Comparison of ENCODE assay signal across 9 cellular contexts in genomic region chr11:12150831-12151382, GRCh38. TPM values are rescaled to one million over a fixed set of nuclear protein-coding genes. Genes with fewer than 3 reads are reported as not detected.
DNase-seq lines count a peak whose midpoint lies in the region; ATAC-seq, FAIRE-seq and TF ChIP-seq lines count a peak whose summit lies in the region.
"Had no signal": no experiment of that assay in that cellular context is flagged by ENCODE, and none has a peak within 500 bp of the region (broad histone marks: within the 10 kb centered on the region; RNA-seq: fewer than 3 reads in every experiment).

No MANE protein-coding gene starts in this region.

- H3K4me1 Mint-ChIP-seq in activated CD4-positive, alpha-beta T cell treated with anti-CD3 and anti-CD28 coated beads, Interleukin-2, amount 10 ng/mL, durations not matched to agents 7 days and 5 days, result peaks cover 65% of the 10 kb centered on the region

- FAIRE-seq in GM12891 (lab: Jason Lieb, UNC), result no peak

- peak overlapping the region; percentile 86 for H3K27ac ChIP-seq in temporal lobe (ENCODE audit: low read depth, low read length)
- H3K27ac ChIP-seq: esophagus squamous epithelium had no signal

- peak overlapping the region; percentile 90 for H3K27ac Mint-ChIP-seq in activated CD4-positive, alpha-beta T cell treated with anti-CD3 and anti-CD28 coated beads, Interleukin-2, amount 10 ng/mL, durations not matched to agents 7 days and 5 days

- no peak for ATAC-seq in SK-N-SH treated with all-trans-retinoic acid at 6 μM for 48 hours

- POLR2A ChIA-PET in activated CD4-positive, alpha-beta T cell treated with anti-CD3 and anti-CD28 coated beads, Interleukin-2, amount 10 ng/mL, durations not matched to agents 7 days and 5 days (lab: Charles Lee), result interaction anchor here (0.7 to 1.4 kb wide), 2 partner anchors 45 to 74 kb away, joined by 5 to 6 read pairs; no protein-coding TSS in a partner anchor

- no peak overlapping the region for H3K4me3 Mint-ChIP-seq in activated CD4-positive, alpha-beta T cell treated with anti-CD3 and anti-CD28 coated beads, Interleukin-2, amount 10 ng/mL, durations not matched to agents 7 days and 5 days

- CTCF ChIA-PET in activated CD4-positive, alpha-beta T cell treated with anti-CD3 and anti-CD28 coated beads, Interleukin-2, amount 10 ng/mL, durations not matched to agents 7 days and 5 days (lab: Charles Lee), result interaction anchor here (0.8 to 2.8 kb wide), 11 partner anchors 9 to 87 kb away, joined by 3 to 25 read pairs (median 4); no protein-coding TSS in a partner anchor

- no peaks in the 10 kb centered on the region for H3K27me3 Mint-ChIP-seq in activated CD4-positive, alpha-beta T cell treated with anti-CD3 and anti-CD28 coated beads, Interleukin-2, amount 10 ng/mL, durations not matched to agents 7 days and 5 days

- DNase-seq in activated CD4-positive, alpha-beta T cell treated with anti-CD3 and anti-CD28 coated beads, Interleukin-2, amount 10 ng/mL, durations not matched to agents 7 days and 5 days, result no peak
- DNase-seq in activated CD4-positive, alpha-beta T cell treated with anti-CD3 and anti-CD28 coated beads for 1 hour, result no peak
- DNase-seq in activated T-cell treated with anti-CD3 and anti-CD28 coated beads, Interleukin-2, amount 50 U/mL, for 48 hours, result peak; percentile 80 to 83
- DNase-seq in foreskin melanocyte, result peak; percentile 89
- no peak for DNase-seq in GM12891 (ENCODE audit: insufficient read length, low spot score)
- no peak for DNase-seq in activated gamma-delta T cell treated with Interleukin-2 at 50 U/mL for 16 hours
- DNase-seq: esophagus squamous epithelium had no signal

- H3K36me3 Mint-ChIP-seq in activated CD4-positive, alpha-beta T cell treated with anti-CD3 and anti-CD28 coated beads, Interleukin-2, amount 10 ng/mL, durations not matched to agents 7 days and 5 days (ENCODE audit: low read depth), result peaks cover 31% of the 10 kb centered on the region

- peaks cover 8% of the 10 kb centered on the region for H3K9me3 Mint-ChIP-seq in activated CD4-positive, alpha-beta T cell treated with anti-CD3 and anti-CD28 coated beads, Interleukin-2, amount 10 ng/mL, durations not matched to agents 7 days and 5 days

- TF ChIP-seq POLR2A in GM12891 (IDR thresholded peaks at IDR 0.05; ENCODE audit: low read depth, low read length), result no peak

TF ChIP-seq in GM12891, 5 proteins besides CTCF, POLR2A, EP300 and RAD21:
- TF ChIP-seq POU2F2 (IDR thresholded peaks at IDR 0.05; ENCODE audit: low read depth, low read length), result no peak
- no peak for TF ChIP-seq PAX5 (IDR thresholded peaks at IDR 0.05; ENCODE audit: insufficient read depth, low read length, severe bottlenecking)
- TF ChIP-seq POLR2AphosphoS5 (IDR thresholded peaks at IDR 0.05; ENCODE audit: low read depth, low read length), result no peak
- no peak for TF ChIP-seq SPI1 (IDR thresholded peaks at IDR 0.05; ENCODE audit: low read depth, low read length)
- no peak for TF ChIP-seq TAF1 (IDR thresholded peaks at IDR 0.05; ENCODE audit: low read depth, low read length)

TF ChIP-seq in SK-N-SH treated with all-trans-retinoic acid at 6 μM for 48 hours, 23 proteins besides CTCF, POLR2A, EP300 and RAD21:
- no peak for TF ChIP-seq TCF4 (CRISPR knock-in tag; IDR thresholded peaks at IDR 0.05; ENCODE audit: borderline replicate concordance)
- TF ChIP-seq ZFP30 (CRISPR knock-in tag; IDR thresholded peaks at IDR 0.05), result no peak
- no peak for TF ChIP-seq OSR1 (CRISPR knock-in tag; IDR thresholded peaks at IDR 0.05)
- TF ChIP-seq, protein P1, sequence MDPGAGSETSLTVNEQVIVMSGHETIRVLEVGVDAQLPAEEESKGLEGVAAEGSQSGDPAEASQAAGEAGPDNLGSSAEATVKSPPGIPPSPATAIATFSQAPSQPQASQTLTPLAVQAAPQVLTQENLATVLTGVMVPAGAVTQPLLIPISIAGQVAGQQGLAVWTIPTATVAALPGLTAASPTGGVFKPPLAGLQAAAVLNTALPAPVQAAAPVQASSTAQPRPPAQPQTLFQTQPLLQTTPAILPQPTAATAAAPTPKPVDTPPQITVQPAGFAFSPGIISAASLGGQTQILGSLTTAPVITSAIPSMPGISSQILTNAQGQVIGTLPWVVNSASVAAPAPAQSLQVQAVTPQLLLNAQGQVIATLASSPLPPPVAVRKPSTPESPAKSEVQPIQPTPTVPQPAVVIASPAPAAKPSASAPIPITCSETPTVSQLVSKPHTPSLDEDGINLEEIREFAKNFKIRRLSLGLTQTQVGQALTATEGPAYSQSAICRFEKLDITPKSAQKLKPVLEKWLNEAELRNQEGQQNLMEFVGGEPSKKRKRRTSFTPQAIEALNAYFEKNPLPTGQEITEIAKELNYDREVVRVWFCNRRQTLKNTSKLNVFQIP (CRISPR knock-in tag; IDR thresholded peaks at IDR 0.05; ENCODE audit: borderline replicate concordance, low read depth), result no peak
- TF ChIP-seq ESRRG (CRISPR knock-in tag; IDR thresholded peaks at IDR 0.05), result no peak
- TF ChIP-seq ARNTL (CRISPR knock-in tag; IDR thresholded peaks at IDR 0.05; ENCODE audit: borderline replicate concordance, low read depth), result no peak
- TF ChIP-seq PPARA (CRISPR knock-in tag; IDR thresholded peaks at IDR 0.05; ENCODE audit: borderline replicate concordance), result no peak
- no peak for TF ChIP-seq GLIS3 (CRISPR knock-in tag; IDR thresholded peaks at IDR 0.05)

RNA-seq across cellular contexts. Expression of gene MICAL2, which starts 40.5 kb away (rescaled TPM):
- total RNA-seq in activated CD4-positive, alpha-beta T cell treated with anti-CD3 and anti-CD28 coated beads, Interleukin-2, amount 10 ng/mL, durations not matched to agents 7 days and 5 days, result 10 to 100 TPM; 45.5 to 47.3 TPM
- total RNA-seq in temporal lobe, result 12.3 TPM
- polyA plus RNA-seq in GM12891 (2012; ENCODE audit: low read depth, missing spikeins), result 3.4 TPM

Comparison
In these comparisons a context has a peak if more than half of its experiments do, and no peak if none do; other contexts are left out.
1. DNase-seq: peak in activated T-cell treated with anti-CD3 and anti-CD28 coated beads, Interleukin-2, amount 50 U/mL, for 48 hours (2 of 2) and foreskin melanocyte (single experiment); none in activated CD4-positive, alpha-beta T cell treated with anti-CD3 and anti-CD28 coated beads, Interleukin-2, amount 10 ng/mL, durations not matched to agents 7 days and 5 days (single experiment), activated CD4-positive, alpha-beta T cell treated with anti-CD3 and anti-CD28 coated beads for 1 hour (single experiment), GM12891 (single experiment) and activated gamma-delta T cell treated with Interleukin-2 at 50 U/mL for 16 hours (single experiment).